Comparison of ENCODE assay signal across 27 cellular contexts in genomic region chr1:27583479-27583878, GRCh38. TPM values are rescaled to one million over a fixed set of nuclear protein-coding genes. Genes with fewer than 3 reads are reported as not detected.
DNase-seq lines count a peak whose midpoint lies in the region; ATAC-seq and TF ChIP-seq lines count a peak whose summit lies in the region.
"Had no signal": no experiment of that assay in that cellular context is flagged by ENCODE, and none has a peak within 500 bp of the region (broad histone marks: within the 10 kb centered on the region; RNA-seq: fewer than 3 reads in every experiment).

No MANE protein-coding gene starts in this region.

- H3K4me3 ChIP-seq in heart right ventricle (no peak overlapping the region), uterus (no peak overlapping the region)
- H3K4me3 ChIP-seq: heart left ventricle had no signal

- peaks cover 9 to 28% of the 10 kb centered on the region in 2 donors for H3K4me1 Mint-ChIP-seq in effector memory CD8-positive, alpha-beta T cell (ENCODE audit: low read depth in 2 of 2)
- peaks cover 59% of the 10 kb centered on the region for H3K4me1 Mint-ChIP-seq in osteocyte (ENCODE audit: unreplicated experiment)
- peaks cover 5% of the 10 kb centered on the region for H3K4me1 Mint-ChIP-seq in activated naive CD4-positive, alpha-beta T cell treated with anti-CD3 and anti-CD28 coated beads, Interleukin-2, amount 10 ng/mL, durations not matched to agents 7 days and 5 days

- TF ChIP-seq CTCF in heart right ventricle (IDR thresholded peaks at IDR 0.05) (no peak), osteocyte (IDR thresholded peaks at IDR 0.05) (no peak), uterus (IDR thresholded peaks at IDR 0.05) (no peak)

- peak overlapping the region in 7 of 10 donors; percentile 7 to 67 (median 16) for H3K27ac ChIP-seq in heart right ventricle
- H3K27ac ChIP-seq in uterus: peak overlapping the region; percentile 39 to 75

- DNase-seq in heart right ventricle (no peak), Right ventricle myocardium inferior (ENCODE audit: missing footprints) (no peak), osteocyte (ENCODE audit: extremely low spot score, unreplicated experiment) (no peak), uterus (no peak), DMS153 (lab: John Stamatoyannopoulos, UW) (no peak), mesenteric fat pad (ENCODE audit: low spot score) (no peak)
- no peak for DNase-seq in effector memory CD8-positive, alpha-beta T cell
- DNase-seq in activated naive CD4-positive, alpha-beta T cell treated with anti-CD3 and anti-CD28 coated beads, Interleukin-2, amount 10 ng/mL, durations not matched to agents 7 days and 5 days: no peak
- DNase-seq: activated CD4-positive, alpha-beta memory T cell treated with anti-CD3 and anti-CD28 coated beads for 36 hours; activated CD4-positive, CD25-positive, alpha-beta regulatory T cell treated with anti-CD3 and anti-CD28 coated beads, Interleukin-2, amount 50 U/mL, for 72 hours; activated CD8-positive, alpha-beta memory T cell treated with anti-CD3 and anti-CD28 coated beads, Interleukin-2, amount 50 U/mL, for 48 hours; aorta; CD4-positive, alpha-beta memory T cell; cerebellar nuclear complex; GOT3; heart left ventricle; NCI-H1048; NCI-H1694 treated with DMSO at 0.1 percent for 48 hours; NCI-H2171 treated with DMSO at 0.1 percent for 48 hours; NCI-H526 treated with DMSO at 0.1 percent for 48 hours; stimulated activated naive CD4-positive, alpha-beta T cell treated with Interleukin-2 at 50 U/mL for 16 hours; T-cell had no signal

- no peak for ATAC-seq in heart right ventricle
- ATAC-seq in Right ventricle myocardium inferior: no peak
- ATAC-seq in effector memory CD8-positive, alpha-beta T cell (replicated peaks): no peak
- ATAC-seq: heart left ventricle, HepG2, T-cell had no signal

- no peaks in the 10 kb centered on the region for H3K27me3 Mint-ChIP-seq in effector memory CD8-positive, alpha-beta T cell
- no peaks in the 10 kb centered on the region for H3K27me3 Mint-ChIP-seq in osteocyte (ENCODE audit: unreplicated experiment)
- no peaks in the 10 kb centered on the region for H3K27me3 Mint-ChIP-seq in activated naive CD4-positive, alpha-beta T cell treated with anti-CD3 and anti-CD28 coated beads, Interleukin-2, amount 10 ng/mL, durations not matched to agents 7 days and 5 days
- H3K27me3 Mint-ChIP-seq: activated CD4-positive, alpha-beta memory T cell treated with anti-CD3 and anti-CD28 coated beads for 36 hours; activated naive CD8-positive, alpha-beta T cell; T-cell had no signal

- H3K36me3 Mint-ChIP-seq in effector memory CD8-positive, alpha-beta T cell (ENCODE audit: insufficient read depth): peaks cover 8% of the 10 kb centered on the region
- H3K36me3 Mint-ChIP-seq in osteocyte (ENCODE audit: unreplicated experiment): peaks cover 9% of the 10 kb centered on the region
- H3K36me3 Mint-ChIP-seq in activated naive CD4-positive, alpha-beta T cell treated with anti-CD3 and anti-CD28 coated beads, Interleukin-2, amount 10 ng/mL, durations not matched to agents 7 days and 5 days: peaks cover 2% of the 10 kb centered on the region
- H3K36me3 Mint-ChIP-seq: activated CD4-positive, alpha-beta memory T cell treated with anti-CD3 and anti-CD28 coated beads for 36 hours had no signal

- no peak overlapping the region for H3K4me3 Mint-ChIP-seq in effector memory CD8-positive, alpha-beta T cell
- H3K4me3 Mint-ChIP-seq in osteocyte (ENCODE audit: unreplicated experiment): no peak overlapping the region
- H3K4me3 Mint-ChIP-seq in activated naive CD4-positive, alpha-beta T cell treated with anti-CD3 and anti-CD28 coated beads, Interleukin-2, amount 10 ng/mL, durations not matched to agents 7 days and 5 days: no peak overlapping the region
- H3K4me3 Mint-ChIP-seq: activated CD4-positive, alpha-beta memory T cell treated with anti-CD3 and anti-CD28 coated beads for 36 hours; activated naive CD8-positive, alpha-beta T cell; CD4-positive, alpha-beta memory T cell; T-cell had no signal

- intact Hi-C loops in heart right ventricle (cut with DNase I): no loop called here
- intact Hi-C loops in Right ventricle myocardium inferior (cut with DNase I): no loop called here
- intact Hi-C loops in uterus (cut with DNase I; ENCODE audit: low total_unique reads): no loop called here

- H3K9me3 ChIP-seq in heart right ventricle: no peaks in the 10 kb centered on the region
- no peaks in the 10 kb centered on the region for H3K9me3 ChIP-seq in uterus
- H3K9me3 ChIP-seq: heart left ventricle had no signal

- H3K27ac Mint-ChIP-seq in effector memory CD8-positive, alpha-beta T cell: peak overlapping the region; percentile 7 to 35
- peak overlapping the region; percentile 56 for H3K27ac Mint-ChIP-seq in osteocyte (ENCODE audit: unreplicated experiment)
- H3K27ac Mint-ChIP-seq in activated naive CD4-positive, alpha-beta T cell treated with anti-CD3 and anti-CD28 coated beads, Interleukin-2, amount 10 ng/mL, durations not matched to agents 7 days and 5 days: no peak overlapping the region
- H3K27ac Mint-ChIP-seq: activated CD4-positive, alpha-beta memory T cell treated with anti-CD3 and anti-CD28 coated beads for 36 hours; activated naive CD8-positive, alpha-beta T cell; T-cell had no signal

- TF ChIP-seq POLR2A in uterus (IDR thresholded peaks at IDR 0.05): no peak

- H3K4me1 ChIP-seq in heart right ventricle (peaks cover 12 to 92% (median 58%) of the 10 kb centered on the region in 9 donors), uterus (peaks cover 0 to 5% of the 10 kb centered on the region in 2 donors)

- no peaks in the 10 kb centered on the region for H3K9me3 Mint-ChIP-seq in effector memory CD8-positive, alpha-beta T cell
- H3K9me3 Mint-ChIP-seq in osteocyte (ENCODE audit: unreplicated experiment): no peaks in the 10 kb centered on the region
- no peaks in the 10 kb centered on the region for H3K9me3 Mint-ChIP-seq in activated naive CD4-positive, alpha-beta T cell treated with anti-CD3 and anti-CD28 coated beads, Interleukin-2, amount 10 ng/mL, durations not matched to agents 7 days and 5 days
- H3K9me3 Mint-ChIP-seq: activated CD4-positive, alpha-beta memory T cell treated with anti-CD3 and anti-CD28 coated beads for 36 hours; CD4-positive, alpha-beta memory T cell; T-cell had no signal

- CTCF ChIA-PET in activated naive CD4-positive, alpha-beta T cell treated with anti-CD3 and anti-CD28 coated beads, Interleukin-2, amount 10 ng/mL, durations not matched to agents 7 days and 5 days (lab: Charles Lee): interaction anchor here (0.7 to 1.5 kb wide), 5 partner anchors 10 to 251 kb away, joined by 3 read pairs; no protein-coding TSS in a partner anchor

- WGBS in heart right ventricle, 2 donors: 59 to 68% methylated on average over 3 of the region's 3 CpGs

- no peaks in the 10 kb centered on the region for H3K27me3 ChIP-seq in heart right ventricle
- H3K27me3 ChIP-seq in uterus: no peaks in the 10 kb centered on the region
- H3K27me3 ChIP-seq: heart left ventricle had no signal

- H3K36me3 ChIP-seq in heart right ventricle: peaks cover 0 to 5% (median 0%) of the 10 kb centered on the region in 9 donors
- H3K36me3 ChIP-seq in uterus: no peaks in the 10 kb centered on the region

RNA-seq across cellular contexts. Expression of gene AHDC1, which starts 20.5 kb away (rescaled TPM):
- total RNA-seq in heart right ventricle (10 to 100 TPM; 32.2 to 53.1 (median 42.9) TPM), Right ventricle myocardium inferior (51.2 TPM), osteocyte (118 and 124 TPM in 2 replicates), uterus (100 to 1,000 TPM in 1 of 4 donors, 10 to 100 TPM in 3; 11.2 to 179 (median 50.7) TPM), mesenteric fat pad (28.5 TPM)
- 10 to 100 TPM; 17.0 to 33.7 TPM for polyA plus RNA-seq in heart right ventricle

RNA-seq across cellular contexts. Expression of gene FGR, which starts 51.5 kb away (rescaled TPM):
- total RNA-seq in heart right ventricle (10 to 100 TPM in 1 of 10 donors, 1 to 10 TPM in 9; 1.4 to 11.0 (median 2.4) TPM), Right ventricle myocardium inferior (5.1 TPM), osteocyte (not detected in 2 replicates), uterus (10 to 100 TPM in 3 of 4 donors, 1 to 10 TPM in 1; 3.0 to 35.9 (median 18.8) TPM), mesenteric fat pad (49.7 TPM)
- 1 to 10 TPM; 4.8 to 6.9 TPM for polyA plus RNA-seq in heart right ventricle
- total RNA-seq: endothelial cell of umbilical vein, HepG2, LHCN-M2, SK-MEL-5 had no signal
- polyA plus RNA-seq: HepG2 had no signal
